ENCODE assay signal across 21 cellular contexts in genomic region chr16:88938119-88938932, GRCh38. TPM values are rescaled to one million over a fixed set of nuclear protein-coding genes. Genes with fewer than 3 reads are reported as not detected.
DNase-seq lines count a peak whose midpoint lies in the region; ATAC-seq and TF ChIP-seq lines count a peak whose summit lies in the region.
"Had no signal": no experiment of that assay in that cellular context is flagged by ENCODE, and none has a peak within 500 bp of the region (broad histone marks: within the 10 kb centered on the region; RNA-seq: fewer than 3 reads in every experiment).

No MANE protein-coding gene starts in this region.

- H3K4me1 ChIP-seq in right cardiac atrium (ENCODE audit: control insufficient read depth, insufficient read depth, low read length) = peaks cover 2% of the 10 kb centered on the region
- H3K4me1 ChIP-seq: BE2C had no signal

- H3K36me3 ChIP-seq in SU-DHL-6 (ENCODE audit: low read length) = no peaks in the 10 kb centered on the region; the same call in 1 of the 2 replicates
- H3K36me3 ChIP-seq: BE2C, esophagus squamous epithelium, ovary, tibial artery had no signal

- H3K27ac ChIP-seq in HL-60 (replicated peaks) = peak overlapping the region; percentile 77
- peak overlapping the region; percentile 81 for H3K27ac ChIP-seq in SU-DHL-6 (ENCODE audit: low read depth, low read length)
- no peak overlapping the region for H3K27ac ChIP-seq in right cardiac atrium (ENCODE audit: low read length)
- H3K27ac ChIP-seq: hepatocyte, KMS-11, ovary, SK-N-MC, tibial artery had no signal

- peak overlapping the region; percentile 67 for H3K4me2 ChIP-seq in SU-DHL-6 (ENCODE audit: low read depth, low read length, poor library complexity, severe bottlenecking)
- H3K4me2 ChIP-seq: GM23338, hepatocyte, KMS-11 had no signal

- H3K79me2 ChIP-seq in SU-DHL-6 (ENCODE audit: insufficient read depth, low read length) = peaks cover 75% of the 10 kb centered on the region
- H3K79me2 ChIP-seq: hepatocyte had no signal

- H3K27me3 Mint-ChIP-seq in stimulated activated memory B cell treated with anti-CD40 and anti-IgM and Interleukin-4, amounts not matched to agents 10 μg/mL and 1 μg/mL and 100 μg/mL, for 72 hours = no peaks in the 10 kb centered on the region
- H3K27me3 Mint-ChIP-seq: brain had no signal

- peak overlapping the region; percentile 86 for H3K27ac Mint-ChIP-seq in stimulated activated memory B cell treated with anti-CD40 and anti-IgM and Interleukin-4, amounts not matched to agents 10 μg/mL and 1 μg/mL and 100 μg/mL, for 72 hours
- H3K27ac Mint-ChIP-seq: activated naive CD4-positive, alpha-beta T cell treated with anti-CD3 and anti-CD28 coated beads, Interleukin-2, amount 50 U/mL, for 24 hours; GM23338 had no signal

- H3K4me3 Mint-ChIP-seq in stimulated activated memory B cell treated with anti-CD40 and anti-IgM and Interleukin-4, amounts not matched to agents 10 μg/mL and 1 μg/mL and 100 μg/mL, for 72 hours = peak overlapping the region; percentile 82
- H3K4me3 Mint-ChIP-seq: GM23338 had no signal

- H3K36me3 Mint-ChIP-seq in stimulated activated memory B cell treated with anti-CD40 and anti-IgM and Interleukin-4, amounts not matched to agents 10 μg/mL and 1 μg/mL and 100 μg/mL, for 72 hours = no peaks in the 10 kb centered on the region
- H3K36me3 Mint-ChIP-seq: activated naive CD4-positive, alpha-beta T cell treated with anti-CD3 and anti-CD28 coated beads, Interleukin-2, amount 50 U/mL, for 24 hours; brain had no signal

- peak overlapping the region; percentile 96 for H3K9ac ChIP-seq in SU-DHL-6 (ENCODE audit: low read length)
- H3K9ac ChIP-seq: KMS-11 had no signal

- intact Hi-C loops in right cardiac atrium (cut with DNase I) = loop anchor here in 1 of 4 donors (5.0 kb wide), 1 partner anchor 229 kb away; no protein-coding TSS in a partner anchor

- DNase-seq in HL-60 (ENCODE audit: low read depth in 1 of 2, low spot score in 1 of 2) (no peak), right cardiac atrium (peak in 2 of 3 donors; percentile 49 to 63), NOMO-1 (lab: John Stamatoyannopoulos, UW; ENCODE audit: unreplicated experiment in 2 of 2) (no peak), activated gamma-delta T cell (lab: John Stamatoyannopoulos, UW) (no peak)
- DNase-seq in stimulated activated CD4-positive, alpha-beta T cell treated with anti-CD3 and anti-CD28 coated beads, Interleukin-15, amount 100 ng/mL, for 24 hours = no peak
- DNase-seq: activated T-cell treated with anti-CD3 and anti-CD28 coated beads, Interleukin-2, amount 50 U/mL, for 1 hour; esophagus squamous epithelium; NCI-H1105 treated with DMSO at 0.1 percent for 48 hours; ovary; stimulated activated CD4-positive, alpha-beta T cell treated with anti-CD3 and anti-CD28 coated beads, Interleukin-4, amount 100 ng/mL, for 24 hours; tibial artery had no signal

- H3K27me3 ChIP-seq in HL-60 (ENCODE audit: insufficient read depth, poor library complexity, severe bottlenecking) (no peaks in the 10 kb centered on the region), SU-DHL-6 (ENCODE audit: low read length) (no peaks in the 10 kb centered on the region), right cardiac atrium (ENCODE audit: control insufficient read depth, insufficient read depth) (no peaks in the 10 kb centered on the region)

- WGBS in right cardiac atrium = 84% methylated on average over 34 of the region's 34 CpGs

- H3K4me3 ChIP-seq in HL-60 (replicated peaks; ENCODE audit: insufficient read depth, low read length) (no peak overlapping the region), SU-DHL-6 (ENCODE audit: insufficient read depth, low read length, poor library complexity, severe bottlenecking) (peak overlapping the region; percentile 87), right cardiac atrium (ENCODE audit: low read length) (no peak overlapping the region)
- H3K4me3 ChIP-seq: GM23338, hepatocyte, ovary, SK-N-MC had no signal

- TF ChIP-seq CTCF in HL-60 (IDR thresholded peaks at IDR 0.05; ENCODE audit: insufficient read depth, low read length) (no peak), SU-DHL-6 (IDR thresholded peaks at IDR 0.05; ENCODE audit: insufficient read depth, low read length, poor library complexity, severe bottlenecking) (no peak)

- H3K9me3 ChIP-seq in SU-DHL-6 (ENCODE audit: insufficient read depth, low read length) = no peaks in the 10 kb centered on the region
- H3K9me3 ChIP-seq in right cardiac atrium (ENCODE audit: control insufficient read depth, low read length) = no peaks in the 10 kb centered on the region
- H3K9me3 ChIP-seq: BE2C, esophagus squamous epithelium, ovary, tibial artery had no signal

- peaks cover 13% of the 10 kb centered on the region; the same call in 1 of the 2 replicates for H3F3A ChIP-seq in SU-DHL-6 (ENCODE audit: insufficient read depth)

- H4K20me1 ChIP-seq in SU-DHL-6 (ENCODE audit: low read depth, low read length) = peaks cover 4% of the 10 kb centered on the region; the same call in 1 of the 2 replicates

- H3K9me2 ChIP-seq in SU-DHL-6 (replicated peaks; ENCODE audit: insufficient read depth, low read length) = no peaks in the 10 kb centered on the region

- H3K4me1 Mint-ChIP-seq in stimulated activated memory B cell treated with anti-CD40 and anti-IgM and Interleukin-4, amounts not matched to agents 10 μg/mL and 1 μg/mL and 100 μg/mL, for 72 hours = peaks cover 64% of the 10 kb centered on the region
- H3K4me1 Mint-ChIP-seq: GM23338 had no signal

- H3K9me3 Mint-ChIP-seq in stimulated activated memory B cell treated with anti-CD40 and anti-IgM and Interleukin-4, amounts not matched to agents 10 μg/mL and 1 μg/mL and 100 μg/mL, for 72 hours = no peaks in the 10 kb centered on the region
- H3K9me3 Mint-ChIP-seq: activated naive CD4-positive, alpha-beta T cell treated with anti-CD3 and anti-CD28 coated beads, Interleukin-2, amount 50 U/mL, for 24 hours; brain; GM23338 had no signal

- no peak for ATAC-seq in right cardiac atrium
- ATAC-seq in stimulated activated memory B cell treated with anti-CD40 and anti-IgM and Interleukin-4, amounts not matched to agents 10 μg/mL and 1 μg/mL and 100 μg/mL, for 72 hours = no peak
- ATAC-seq: GM23338, Panc1 had no signal

- H2AFZ ChIP-seq in SU-DHL-6 (ENCODE audit: low read depth, low read length, severe bottlenecking) = no peak overlapping the region
- H2AFZ ChIP-seq: GM23338, hepatocyte had no signal

RNA-seq across cellular contexts. Expression of gene CBFA2T3, which starts 38.7 kb away (rescaled TPM):
- total RNA-seq in right cardiac atrium = 1 to 10 TPM; 5.6 to 8.5 (median 6.9) TPM
- polyA plus RNA-seq in right cardiac atrium = 7.3 TPM

Comparison
In these comparisons a context has a peak if more than half of its experiments do, and no peak if none do; other contexts are left out.
1. DNase-seq: peak in right cardiac atrium (2 of 3); none in HL-60 (0 of 2), NOMO-1 (0 of 2), activated gamma-delta T cell (single experiment) and stimulated activated CD4-positive, alpha-beta T cell treated with anti-CD3 and anti-CD28 coated beads, Interleukin-15, amount 100 ng/mL, for 24 hours (single experiment).